3 cellular contexts compared by ENCODE assay signal in the genomic region with DNA sequence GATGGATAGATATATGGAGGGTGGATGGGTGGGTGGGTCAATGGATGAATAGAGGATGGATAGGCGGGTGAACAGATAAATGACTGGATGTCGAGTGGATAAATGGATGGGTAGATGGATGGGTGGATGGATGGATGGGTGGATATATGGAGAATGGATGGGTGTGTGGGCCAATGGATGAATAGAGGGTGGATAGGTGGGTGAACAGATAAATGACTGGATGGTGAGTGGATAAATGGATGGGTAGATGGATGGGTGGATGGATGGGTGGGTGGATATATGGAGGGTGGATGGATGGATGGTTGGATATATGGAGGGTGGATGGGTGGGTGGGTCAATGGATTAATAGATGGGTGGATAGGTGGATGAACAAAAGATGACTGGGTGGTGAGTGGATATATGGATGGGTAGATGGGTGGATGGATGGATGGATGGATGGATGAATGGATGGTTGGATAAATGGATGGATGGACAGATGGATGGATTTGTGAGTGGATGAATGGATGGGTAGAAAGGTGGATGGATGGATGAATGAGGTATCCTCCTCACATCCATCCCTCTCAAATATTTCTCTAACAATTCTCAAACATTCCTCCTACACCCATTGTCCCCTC.
TF ChIP-seq lines count a peak whose summit lies in the region.

No MANE protein-coding gene starts in this region.

TF ChIP-seq in HEK293, 187 proteins besides CTCF, POLR2A, EP300 and RAD21:
- TF ChIP-seq ZNF785 (tag by site-specific recombination; IDR thresholded peaks at IDR 0.05) (no peak), ZBTB17 (tag by site-specific recombination; IDR thresholded peaks at IDR 0.05) (peak; percentile 88), ZNF366 (tag by site-specific recombination; conservative IDR thresholded peaks at IDR 0.05) (peak; percentile 95), EGR2 (tag by site-specific recombination; IDR thresholded peaks at IDR 0.05; ENCODE audit: low read depth) (peak; percentile 95)

TF ChIP-seq in IMR-90, 13 proteins besides CTCF, POLR2A, EP300 and RAD21:
- no peak for TF ChIP-seq FOS (IDR thresholded peaks at IDR 0.05; ENCODE audit: low read depth, low read length)
- no peak for TF ChIP-seq SMC3 (IDR thresholded peaks at IDR 0.05; ENCODE audit: low read depth, low read length)
- TF ChIP-seq NFE2L2 (IDR thresholded peaks at IDR 0.05; ENCODE audit: low read depth, low read length): no peak
- TF ChIP-seq, protein P1, sequence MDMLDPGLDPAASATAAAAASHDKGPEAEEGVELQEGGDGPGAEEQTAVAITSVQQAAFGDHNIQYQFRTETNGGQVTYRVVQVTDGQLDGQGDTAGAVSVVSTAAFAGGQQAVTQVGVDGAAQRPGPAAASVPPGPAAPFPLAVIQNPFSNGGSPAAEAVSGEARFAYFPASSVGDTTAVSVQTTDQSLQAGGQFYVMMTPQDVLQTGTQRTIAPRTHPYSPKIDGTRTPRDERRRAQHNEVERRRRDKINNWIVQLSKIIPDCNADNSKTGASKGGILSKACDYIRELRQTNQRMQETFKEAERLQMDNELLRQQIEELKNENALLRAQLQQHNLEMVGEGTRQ (IDR thresholded peaks at IDR 0.05; ENCODE audit: low read depth, low read length): no peak
- no peak for TF ChIP-seq BHLHE40 (IDR thresholded peaks at IDR 0.05; ENCODE audit: low read depth, low read length)
- no peak for TF ChIP-seq CEBPB (IDR thresholded peaks at IDR 0.05; ENCODE audit: low read depth, low read length)
- no peak for TF ChIP-seq RFX5 (IDR thresholded peaks at IDR 0.05; ENCODE audit: low read depth, low read length)
- no peak for TF ChIP-seq MAZ (IDR thresholded peaks at IDR 0.05; ENCODE audit: borderline replicate concordance, low read depth, low read length)
- no peak for TF ChIP-seq MAFK (IDR thresholded peaks at IDR 0.05; ENCODE audit: low read depth, low read length)
- TF ChIP-seq CHD1 (IDR thresholded peaks at IDR 0.05; ENCODE audit: low read depth, low read length): no peak
- TF ChIP-seq RCOR1 (IDR thresholded peaks at IDR 0.05; ENCODE audit: insufficient replicate concordance, low read length): no peak
- no peak for TF ChIP-seq MXI1 (IDR thresholded peaks at IDR 0.05; ENCODE audit: borderline replicate concordance, low read depth, low read length)
- TF ChIP-seq, protein P2, sequence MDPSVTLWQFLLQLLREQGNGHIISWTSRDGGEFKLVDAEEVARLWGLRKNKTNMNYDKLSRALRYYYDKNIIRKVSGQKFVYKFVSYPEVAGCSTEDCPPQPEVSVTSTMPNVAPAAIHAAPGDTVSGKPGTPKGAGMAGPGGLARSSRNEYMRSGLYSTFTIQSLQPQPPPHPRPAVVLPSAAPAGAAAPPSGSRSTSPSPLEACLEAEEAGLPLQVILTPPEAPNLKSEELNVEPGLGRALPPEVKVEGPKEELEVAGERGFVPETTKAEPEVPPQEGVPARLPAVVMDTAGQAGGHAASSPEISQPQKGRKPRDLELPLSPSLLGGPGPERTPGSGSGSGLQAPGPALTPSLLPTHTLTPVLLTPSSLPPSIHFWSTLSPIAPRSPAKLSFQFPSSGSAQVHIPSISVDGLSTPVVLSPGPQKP (IDR thresholded peaks at IDR 0.05; ENCODE audit: borderline replicate concordance, low read depth, low read length): no peak

TF ChIP-seq in H1, 55 proteins besides CTCF, POLR2A, EP300 and RAD21:
- no peak for TF ChIP-seq SP2 (IDR thresholded peaks at IDR 0.05; ENCODE audit: low read length)
- TF ChIP-seq EGR1 (IDR thresholded peaks at IDR 0.05; ENCODE audit: borderline replicate concordance, low read depth, low read length): no peak
- no peak for TF ChIP-seq BACH1 (IDR thresholded peaks at IDR 0.05; ENCODE audit: low read length)
- TF ChIP-seq POU5F1 (IDR thresholded peaks at IDR 0.05; ENCODE audit: low read depth, low read length): no peak
- TF ChIP-seq NANOG (IDR thresholded peaks at IDR 0.05; ENCODE audit: insufficient read depth, low read depth, low read length, poor library complexity, severe bottlenecking): no peak
- no peak for TF ChIP-seq SIN3A (conservative IDR thresholded peaks at IDR 0.05 in 1 of 2, IDR thresholded peaks at IDR 0.05 in 1 of 2; ENCODE audit: low read depth in 1 of 2, low read length in 2 of 2)
